ENCODE assay signal across 8 cellular contexts in genomic region chr1:159828916-159829634, GRCh38. TPM values are rescaled to one million over a fixed set of nuclear protein-coding genes. Genes with fewer than 3 reads are reported as not detected.
A peak's percentile ranks its signal among the peaks of the same experiment; 100 is the strongest.
DNase-seq lines count a peak whose midpoint lies in the region; ATAC-seq, FAIRE-seq and TF ChIP-seq lines count a peak whose summit lies in the region.

No MANE protein-coding gene starts in this region.

- peaks cover 6 to 32% (median 24%) of the 10 kb centered on the region in 4 donors for H3K4me1 Mint-ChIP-seq in CD4-positive, CD25-positive, alpha-beta regulatory T cell

- POLR2A ChIA-PET in PC-9 (lab: Charles Lee; ENCODE audit: unreplicated experiment), result no interaction called here

- no peaks in the 10 kb centered on the region for H3K36me3 ChIP-seq in CD4-positive, CD25-positive, alpha-beta regulatory T cell (ENCODE audit: control insufficient read depth, insufficient read depth, low read length)
- H3K36me3 ChIP-seq in RWPE2 (ENCODE audit: low read depth) (no peaks in the 10 kb centered on the region), parathyroid adenoma (ENCODE audit: control insufficient read depth, insufficient read depth, low read length) (no peaks in the 10 kb centered on the region), PC-9 (ENCODE audit: low read depth) (no peaks in the 10 kb centered on the region)

- no peaks in the 10 kb centered on the region for H3K9me2 ChIP-seq in PC-9 (ENCODE audit: insufficient read depth)

- H3K4me2 ChIP-seq in parathyroid adenoma (ENCODE audit: low read length), result no peak overlapping the region
- no peak overlapping the region for H3K4me2 ChIP-seq in PC-9

- H3K4me3 Mint-ChIP-seq in CD4-positive, CD25-positive, alpha-beta regulatory T cell, result no peak overlapping the region

- no TSS peak for BruUV-seq in PC-9 (replicated peaks; lab: Mats Ljungman, UMichigan)

- no peak overlapping the region for H3K27ac ChIP-seq in CD4-positive, CD25-positive, alpha-beta regulatory T cell (ENCODE audit: insufficient read depth, low read length, poor library complexity, severe bottlenecking)
- H3K27ac ChIP-seq in RWPE2 (ENCODE audit: poor library complexity, severe bottlenecking), result no peak overlapping the region
- H3K27ac ChIP-seq in parathyroid adenoma, result no peak overlapping the region
- no peak overlapping the region for H3K27ac ChIP-seq in PC-9

- H3K36me3 Mint-ChIP-seq in CD4-positive, CD25-positive, alpha-beta regulatory T cell, result no peaks in the 10 kb centered on the region

- TF ChIP-seq CTCF in RWPE2 (IDR thresholded peaks at IDR 0.05; ENCODE audit: poor library complexity, severe bottlenecking), result peak; percentile 35
- TF ChIP-seq CTCF in fibroblast of mammary gland (conservative IDR thresholded peaks at IDR 0.05; ENCODE audit: control insufficient read depth, insufficient read depth, low read depth, low read length), result peak; percentile 26
- TF ChIP-seq CTCF in parathyroid adenoma (IDR thresholded peaks at IDR 0.05), result peak; percentile 57
- no peak; the same call in 1 of the 2 replicates for TF ChIP-seq CTCF in PC-9 (conservative IDR thresholded peaks at IDR 0.05)

- intact Hi-C loops in PC-9 (cut with micrococcal nuclease; ENCODE audit: unreplicated experiment), result no loop called here

- no peaks in the 10 kb centered on the region for H3K27me3 Mint-ChIP-seq in CD4-positive, CD25-positive, alpha-beta regulatory T cell

- peak; percentile 42 to 45 for ATAC-seq in CD4-positive, CD25-positive, alpha-beta regulatory T cell (ENCODE audit: low read depth in 2 of 2)
- peak; percentile 68 for ATAC-seq in HG03280 (IDR thresholded peaks at IDR 0.05; ENCODE audit: unreplicated experiment)
- peak; percentile 66 for ATAC-seq in RWPE2 (ENCODE audit: low read depth)

- no peaks in the 10 kb centered on the region for H3K27me3 ChIP-seq in CD4-positive, CD25-positive, alpha-beta regulatory T cell (ENCODE audit: control insufficient read depth, insufficient read depth, low read length)
- H3K27me3 ChIP-seq in RWPE2 (ENCODE audit: insufficient read depth, poor library complexity, severe bottlenecking) (no peaks in the 10 kb centered on the region), parathyroid adenoma (ENCODE audit: control insufficient read depth, insufficient read depth, low read length) (no peaks in the 10 kb centered on the region), PC-9 (ENCODE audit: insufficient read depth, low read depth) (peaks cover 5% of the 10 kb centered on the region; the same call in 1 of the 2 replicates)

- H3K4me1 ChIP-seq in CD4-positive, CD25-positive, alpha-beta regulatory T cell (ENCODE audit: control insufficient read depth, insufficient read depth, low read length, poor library complexity, severe bottlenecking), result peaks cover 19% of the 10 kb centered on the region
- H3K4me1 ChIP-seq in RWPE2 (ENCODE audit: insufficient read depth, poor library complexity, severe bottlenecking) (no peaks in the 10 kb centered on the region), parathyroid adenoma (peaks cover 15% of the 10 kb centered on the region), PC-9 (replicated peaks; ENCODE audit: insufficient read depth) (no peaks in the 10 kb centered on the region)

- DNase-seq in CD4-positive, CD25-positive, alpha-beta regulatory T cell, result no peak
- DNase-seq in GM19239 (ENCODE audit: insufficient read length, low spot score), result peak; percentile 54
- no peak for DNase-seq in RWPE2 (ENCODE audit: low spot score)
- peak; percentile 32 for DNase-seq in fibroblast of mammary gland (ENCODE audit: low read depth)
- DNase-seq in activated effector memory CD4-positive, alpha-beta T cell treated with anti-CD3 and anti-CD28 coated beads, Interleukin-2, amount 50 U/mL, for 16 hours, result no peak
- DNase-seq in PC-9, result no peak

- peaks cover 0 to 1% (median 0%) of the 10 kb centered on the region in 7 donors for H3K9me3 Mint-ChIP-seq in CD4-positive, CD25-positive, alpha-beta regulatory T cell

- peak overlapping the region; percentile 42 for H2AFZ ChIP-seq in parathyroid adenoma
- H2AFZ ChIP-seq in PC-9, result no peak overlapping the region

- CTCF ChIA-PET in PC-9 (lab: Charles Lee), result no interaction called here

- no peaks in the 10 kb centered on the region for H4K20me1 ChIP-seq in PC-9 (ENCODE audit: insufficient read depth)

- H3K9ac ChIP-seq in parathyroid adenoma, result no peak overlapping the region

- FAIRE-seq in GM19239 (lab: Jason Lieb, UNC), result peak; percentile 72

- no peak overlapping the region for H3K4me3 ChIP-seq in CD4-positive, CD25-positive, alpha-beta regulatory T cell (ENCODE audit: low read depth, low read length)
- no peak overlapping the region for H3K4me3 ChIP-seq in RWPE2 (ENCODE audit: severe bottlenecking)
- H3K4me3 ChIP-seq in fibroblast of mammary gland (ENCODE audit: control insufficient read depth, low read depth, low read length), result no peak overlapping the region
- no peak overlapping the region for H3K4me3 ChIP-seq in parathyroid adenoma (ENCODE audit: low read depth, low read length)
- H3K4me3 ChIP-seq in PC-9, result no peak overlapping the region

- no peaks in the 10 kb centered on the region for H3K9me3 ChIP-seq in CD4-positive, CD25-positive, alpha-beta regulatory T cell (ENCODE audit: control insufficient read depth in 2 of 2, low read length in 2 of 2)
- H3K9me3 ChIP-seq in RWPE2 (ENCODE audit: severe bottlenecking) (no peaks in the 10 kb centered on the region), parathyroid adenoma (ENCODE audit: control insufficient read depth, low read length) (no peaks in the 10 kb centered on the region), PC-9 (ENCODE audit: insufficient read depth, low read depth) (no peaks in the 10 kb centered on the region)

- no peaks in the 10 kb centered on the region for H3K79me2 ChIP-seq in parathyroid adenoma
- H3K79me2 ChIP-seq in PC-9 (ENCODE audit: low read depth), result no peaks in the 10 kb centered on the region

- H3F3A ChIP-seq in PC-9 (ENCODE audit: insufficient read depth, low read depth), result no peaks in the 10 kb centered on the region

- H3K27ac Mint-ChIP-seq in CD4-positive, CD25-positive, alpha-beta regulatory T cell, result peak overlapping the region in 2 of 3 donors; percentile 4 to 29

RNA-seq across cellular contexts. Expression of gene SLAMF8, which starts 2.4 kb away (rescaled TPM):
- total RNA-seq in CD4-positive, CD25-positive, alpha-beta regulatory T cell, result not detected
- under 1 TPM in 1 of 4 donors, not detected in 3; 0.72 TPM for polyA plus RNA-seq in CD4-positive, CD25-positive, alpha-beta regulatory T cell
- not detected in 2 replicates for total RNA-seq in PC-9 (2021)

RNA-seq across cellular contexts. Expression of gene FCRL6, which starts 26.9 kb away (rescaled TPM):
- total RNA-seq in CD4-positive, CD25-positive, alpha-beta regulatory T cell, result not detected
- under 1 TPM in 2 of 4 donors, not detected in 2; 0.08 to 0.25 TPM for polyA plus RNA-seq in CD4-positive, CD25-positive, alpha-beta regulatory T cell
- not detected in 2 replicates for total RNA-seq in PC-9 (2021)

RNA-seq across cellular contexts. Expression of gene VSIG8, which starts 33.4 kb away (rescaled TPM):
- not detected for total RNA-seq in CD4-positive, CD25-positive, alpha-beta regulatory T cell
- polyA plus RNA-seq in CD4-positive, CD25-positive, alpha-beta regulatory T cell, result not detected
- total RNA-seq in PC-9 (2021), result not detected in 2 replicates

RNA-seq across cellular contexts. Expression of gene DUSP23, which starts 48.3 kb away (rescaled TPM):
- total RNA-seq in CD4-positive, CD25-positive, alpha-beta regulatory T cell, result 11.1 TPM
- polyA plus RNA-seq in CD4-positive, CD25-positive, alpha-beta regulatory T cell, result 10 to 100 TPM; 43.7 to 52.0 (median 47.3) TPM
- total RNA-seq in PC-9 (2021), result 33.1 and 50.4 TPM in 2 replicates

Comparison
In these comparisons a context has a peak if more than half of its experiments do, and no peak if none do; other contexts are left out.
1. DNase-seq: peak in GM19239 (single experiment) and fibroblast of mammary gland (single experiment); none in CD4-positive, CD25-positive, alpha-beta regulatory T cell (0 of 3), RWPE2 (single experiment), activated effector memory CD4-positive, alpha-beta T cell treated with anti-CD3 and anti-CD28 coated beads, Interleukin-2, amount 50 U/mL, for 16 hours (single experiment) and PC-9 (0 of 2).
2. Peak in every context shown above with its lines, with median percentiles within 50 percentile points of each other: ATAC-seq.